Comparison of ENCODE assay signal across 15 cellular contexts in genomic region chr13:30021611-30022010, GRCh38.
DNase-seq lines count a peak whose midpoint lies in the region; ATAC-seq and TF ChIP-seq lines count a peak whose summit lies in the region.
"Had no signal": no experiment of that assay in that cellular context is flagged by ENCODE, and none has a peak within 500 bp of the region (broad histone marks: within the 10 kb centered on the region; RNA-seq: fewer than 3 reads in every experiment).

No MANE protein-coding gene starts in this region.

- H3K27ac ChIP-seq in CD4-positive, alpha-beta T cell (ENCODE audit: low read depth, low read length), result no peak overlapping the region

- peaks cover 4% of the 10 kb centered on the region for H3K27me3 Mint-ChIP-seq in type B pancreatic cell
- H3K27me3 Mint-ChIP-seq in CD4-positive, alpha-beta T cell, result no peaks in the 10 kb centered on the region

- no peak for ATAC-seq in CD4-positive, alpha-beta T cell (ENCODE audit: poor library complexity)
- ATAC-seq in GM21515 (IDR thresholded peaks at IDR 0.05; ENCODE audit: unreplicated experiment), result no peak
- ATAC-seq: Panc1 had no signal

- peaks cover 27% of the 10 kb centered on the region for H3K4me1 Mint-ChIP-seq in type B pancreatic cell (ENCODE audit: unreplicated experiment)
- no peaks in the 10 kb centered on the region for H3K4me1 Mint-ChIP-seq in CD4-positive, alpha-beta T cell (ENCODE audit: low read depth)

- CTCF ChIA-PET in CD4-positive, alpha-beta T cell (lab: Charles Lee), result no interaction called here

- no peaks in the 10 kb centered on the region for H3K27me3 ChIP-seq in CD4-positive, alpha-beta T cell (ENCODE audit: control insufficient read depth, insufficient read depth, low read length)

- no peaks in the 10 kb centered on the region for H3K36me3 Mint-ChIP-seq in type B pancreatic cell
- H3K36me3 Mint-ChIP-seq in CD4-positive, alpha-beta T cell (ENCODE audit: low read depth), result no peaks in the 10 kb centered on the region

- H3K9me3 Mint-ChIP-seq in type B pancreatic cell, result no peaks in the 10 kb centered on the region
- no peaks in the 10 kb centered on the region for H3K9me3 Mint-ChIP-seq in CD4-positive, alpha-beta T cell

- no peak overlapping the region for H3K4me3 ChIP-seq in epithelial cell of esophagus (ENCODE audit: low read length)
- H3K4me3 ChIP-seq: HAP-1 had no signal

- TF ChIP-seq CTCF in epithelial cell of esophagus (IDR thresholded peaks at IDR 0.05; ENCODE audit: insufficient read depth, low read depth, low read length, missing control alignments) (no peak), type B pancreatic cell (conservative IDR thresholded peaks at IDR 0.05) (no peak)
- TF ChIP-seq CTCF in CD4-positive, alpha-beta T cell (IDR thresholded peaks at IDR 0.05), result no peak

- H3K4me3 Mint-ChIP-seq in type B pancreatic cell, result peak overlapping the region; percentile 4
- H3K4me3 Mint-ChIP-seq in CD4-positive, alpha-beta T cell, result no peak overlapping the region

- intact Hi-C loops in CD4-positive, alpha-beta T cell (cut with DNase I, micrococcal nuclease), result no loop called here

- peak overlapping the region; percentile 74 for H3K27ac Mint-ChIP-seq in type B pancreatic cell
- no peak overlapping the region for H3K27ac Mint-ChIP-seq in CD4-positive, alpha-beta T cell

- DNase-seq in EL (peak; percentile 59), HT1080 (ENCODE audit: low read depth) (peak; percentile 43), epithelial cell of esophagus (ENCODE audit: low read depth) (peak; percentile 36), type B pancreatic cell (ENCODE audit: extremely low spot score, unreplicated experiment) (no peak), SW480 (ENCODE audit: low spot score) (no peak)
- no peak for DNase-seq in CD4-positive, alpha-beta T cell
- DNase-seq: DMS79 treated with DMSO at 0.1 percent for 48 hours, GF-D8, KG1, NCI-H1092 treated with DMSO at 0.1 percent for 48 hours, NCI-H2107, NCI-H524 had no signal

- H3K9me3 ChIP-seq in CD4-positive, alpha-beta T cell (ENCODE audit: control insufficient read depth, low read length), result no peaks in the 10 kb centered on the region
- H3K9me3 ChIP-seq: HAP-1 had no signal

- POLR2A ChIA-PET in CD4-positive, alpha-beta T cell (lab: Charles Lee), result no interaction called here

Comparison
In these comparisons a context has a peak if more than half of its experiments do, and no peak if none do; other contexts are left out.
1. DNase-seq: peak in EL (single experiment), HT1080 (single experiment) and epithelial cell of esophagus (single experiment); none in type B pancreatic cell (single experiment), SW480 (single experiment) and CD4-positive, alpha-beta T cell (0 of 10).